ENCODE assay signal across 1 cellular context in genomic region chr6:43910149-43910637, GRCh38.
TF ChIP-seq lines count a peak whose summit lies in the region.

No MANE protein-coding gene starts in this region.

TF ChIP-seq in GM23338, 12 proteins besides CTCF, POLR2A, EP300 and RAD21 (continued from another document):
- no peak for TF ChIP-seq REST (IDR thresholded peaks at IDR 0.05; ENCODE audit: unreplicated experiment)
- TF ChIP-seq EZH2 (IDR thresholded peaks at IDR 0.05; ENCODE audit: low read depth, unreplicated experiment), result no peak
- TF ChIP-seq POLR2AphosphoS5 (IDR thresholded peaks at IDR 0.05; ENCODE audit: low read depth), result no peak
- no peak for TF ChIP-seq ZNF114 (CRISPR knock-in tag; IDR thresholded peaks at IDR 0.05)
